Comparison of ENCODE assay signal across 12 cellular contexts in the genomic region with DNA sequence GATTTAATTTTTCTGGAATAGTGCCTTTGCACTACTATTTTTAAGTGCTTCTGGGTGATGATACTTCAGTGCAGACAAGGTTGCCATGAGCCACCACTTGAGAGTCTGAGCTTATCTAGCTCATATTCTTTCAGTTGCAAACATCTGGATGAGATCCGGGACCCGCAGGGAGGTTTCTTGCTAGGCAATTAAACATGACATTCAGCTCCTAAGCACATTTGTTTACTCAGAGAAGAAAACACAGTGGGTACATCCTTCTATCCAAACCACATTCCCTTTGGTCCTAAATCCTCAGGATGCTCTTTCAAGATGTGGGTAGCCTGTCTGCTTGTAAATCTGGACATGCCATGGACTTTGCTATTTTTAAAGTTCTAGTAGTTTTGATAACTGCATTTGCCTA.
"Had no signal": no experiment of that assay in that cellular context is flagged by ENCODE, and none has a peak within 500 bp of the region (broad histone marks: within the 10 kb centered on the region; RNA-seq: fewer than 3 reads in every experiment).

No MANE protein-coding gene starts in this region.

- H3K4me3 ChIP-seq: esophagus squamous epithelium, hepatocyte, lower lobe of right lung had no signal

- H3K27me3 ChIP-seq: esophagus squamous epithelium, hepatocyte had no signal

- ATAC-seq: activated CD8-positive, alpha-beta T cell treated with anti-CD3 and anti-CD28 coated beads for 36 hours; activated naive CD8-positive, alpha-beta T cell treated with anti-CD3 and anti-CD28 coated beads, Interleukin-2, amount 50 U/mL, for 24 hours; activated T-cell treated with anti-CD3 and anti-CD28 coated beads, Interleukin-2, amount 50 U/mL, for 72 hours; lower lobe of right lung had no signal

- H3K9me3 ChIP-seq: esophagus squamous epithelium, lower lobe of right lung had no signal

- H3K27ac ChIP-seq: esophagus squamous epithelium, hepatocyte, lower lobe of right lung had no signal

- DNase-seq: activated CD8-positive, alpha-beta memory T cell treated with anti-CD3 and anti-CD28 coated beads, Interleukin-2, amount 50 U/mL, for 4 hours; activated CD8-positive, alpha-beta T cell treated with anti-CD3 and anti-CD28 coated beads for 36 hours; activated naive CD4-positive, alpha-beta T cell treated with Interleukin-2 at 50 U/mL for 16 hours; activated naive CD8-positive, alpha-beta T cell treated with anti-CD3 and anti-CD28 coated beads, Interleukin-2, amount 50 U/mL, for 24 hours; activated T-cell treated with anti-CD3 and anti-CD28 coated beads, Interleukin-2, amount 50 U/mL, for 72 hours; esophagus squamous epithelium; kidney glomerular epithelial cell; lower lobe of right lung; naive B cell; retina; T1000 had no signal
